ENCODE assay signal across 9 cellular contexts in the genomic region with DNA sequence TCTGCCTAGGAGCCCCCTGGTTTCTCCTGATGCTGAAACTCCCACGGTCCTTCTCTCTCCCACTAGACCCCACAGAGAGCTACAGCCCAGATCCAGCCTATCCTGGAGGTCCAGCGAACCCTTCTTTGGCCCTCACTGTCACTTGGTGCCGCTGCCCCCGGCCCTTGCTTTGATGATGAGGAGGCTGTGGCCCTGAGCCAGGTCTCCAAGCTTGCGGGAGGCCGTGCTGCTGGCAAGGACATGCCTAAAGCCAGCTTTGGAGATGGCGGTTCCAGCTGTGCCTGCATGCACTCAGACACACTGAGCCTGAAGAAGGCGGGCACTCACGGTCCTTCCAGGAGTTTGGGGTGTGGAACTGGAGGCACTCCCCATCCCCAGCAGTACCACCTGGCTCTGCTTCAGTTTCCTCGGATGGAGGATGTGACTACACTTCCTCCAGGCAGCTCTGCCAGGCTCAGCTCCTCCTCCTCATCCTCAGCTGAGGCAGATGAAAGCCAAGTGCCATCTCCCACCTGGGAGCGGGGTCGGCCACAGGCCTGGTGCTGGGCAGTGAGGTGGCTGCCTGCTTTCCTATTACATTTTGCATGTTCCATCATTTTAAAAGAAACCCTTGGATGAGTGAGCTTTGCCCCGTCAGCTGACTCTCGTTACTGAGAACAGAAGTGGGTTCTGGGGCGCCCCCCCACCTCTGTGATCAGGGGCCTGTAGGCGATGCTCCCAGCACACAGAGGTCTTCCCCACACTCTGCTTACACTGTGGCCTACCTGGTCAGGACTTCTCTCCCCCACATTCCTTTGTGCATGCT. TPM values are rescaled to one million over a fixed set of nuclear protein-coding genes. Genes with fewer than 3 reads are reported as not detected.
DNase-seq lines count a peak whose midpoint lies in the region; ATAC-seq and FAIRE-seq lines count a peak whose summit lies in the region.
"Had no signal": no experiment of that assay in that cellular context is flagged by ENCODE, and none has a peak within 500 bp of the region (broad histone marks: within the 10 kb centered on the region; RNA-seq: fewer than 3 reads in every experiment).

No MANE protein-coding gene starts in this region.

- no peaks in the 10 kb centered on the region for H3K9me3 Mint-ChIP-seq in activated T-cell treated with anti-CD3 and anti-CD28 coated beads, Interleukin-2, amount 50 U/mL, for 4 hours
- H3K9me3 Mint-ChIP-seq in T-cell = no peaks in the 10 kb centered on the region
- no peaks in the 10 kb centered on the region for H3K9me3 Mint-ChIP-seq in stimulated activated memory B cell treated with anti-CD40 and anti-IgM and Interleukin-4, amounts not matched to agents 10 μg/mL and 1 μg/mL and 100 μg/mL, for 72 hours

- peak overlapping the region; percentile 89 to 91 for H3K27ac Mint-ChIP-seq in T-cell
- H3K27ac Mint-ChIP-seq in stimulated activated memory B cell treated with anti-CD40 and anti-IgM and Interleukin-4, amounts not matched to agents 10 μg/mL and 1 μg/mL and 100 μg/mL, for 72 hours = peak overlapping the region; percentile 86

- POLR2A ChIA-PET in T-cell (lab: Charles Lee) = interaction anchor here in 1 of 2 donors (0.6 to 1.2 kb wide), 4 partner anchors 11 to 1890 kb away, joined by 3 read pairs; no protein-coding TSS in a partner anchor

- peaks cover 58% of the 10 kb centered on the region for H3K4me1 Mint-ChIP-seq in activated T-cell treated with anti-CD3 and anti-CD28 coated beads, Interleukin-2, amount 50 U/mL, for 4 hours (ENCODE audit: low read depth)
- H3K4me1 Mint-ChIP-seq in T-cell = peaks cover 31 to 49% (median 33%) of the 10 kb centered on the region in 3 donors
- H3K4me1 Mint-ChIP-seq in stimulated activated memory B cell treated with anti-CD40 and anti-IgM and Interleukin-4, amounts not matched to agents 10 μg/mL and 1 μg/mL and 100 μg/mL, for 72 hours = peaks cover 71% of the 10 kb centered on the region

- in situ Hi-C loops in ACHN (cut with HindIII; ENCODE audit: low pct_ligation_motif_present, low pct_unique_long_range_greater_than_20kb, low sequenced_read_pairs) = no loop called here

- no peaks in the 10 kb centered on the region for H3K27me3 Mint-ChIP-seq in activated T-cell treated with anti-CD3 and anti-CD28 coated beads, Interleukin-2, amount 50 U/mL, for 4 hours (ENCODE audit: low read depth)
- H3K27me3 Mint-ChIP-seq in T-cell = no peaks in the 10 kb centered on the region
- H3K27me3 Mint-ChIP-seq in stimulated activated memory B cell treated with anti-CD40 and anti-IgM and Interleukin-4, amounts not matched to agents 10 μg/mL and 1 μg/mL and 100 μg/mL, for 72 hours = no peaks in the 10 kb centered on the region

- H3K4me3 Mint-ChIP-seq in activated T-cell treated with anti-CD3 and anti-CD28 coated beads, Interleukin-2, amount 50 U/mL, for 4 hours = peak overlapping the region; percentile 81
- peak overlapping the region; percentile 1 to 39 (median 31) for H3K4me3 Mint-ChIP-seq in T-cell
- H3K4me3 Mint-ChIP-seq in stimulated activated memory B cell treated with anti-CD40 and anti-IgM and Interleukin-4, amounts not matched to agents 10 μg/mL and 1 μg/mL and 100 μg/mL, for 72 hours = peak overlapping the region; percentile 75

- peaks cover 40% of the 10 kb centered on the region for H3K36me3 Mint-ChIP-seq in activated T-cell treated with anti-CD3 and anti-CD28 coated beads, Interleukin-2, amount 50 U/mL, for 4 hours (ENCODE audit: insufficient read depth)
- peaks cover 37% of the 10 kb centered on the region for H3K36me3 Mint-ChIP-seq in T-cell
- H3K36me3 Mint-ChIP-seq in stimulated activated memory B cell treated with anti-CD40 and anti-IgM and Interleukin-4, amounts not matched to agents 10 μg/mL and 1 μg/mL and 100 μg/mL, for 72 hours = peaks cover 53% of the 10 kb centered on the region

- FAIRE-seq in frontal cortex (lab: Jason Lieb, UNC) = no peak

- no peak for ATAC-seq in activated T-cell treated with anti-CD3 and anti-CD28 coated beads, Interleukin-2, amount 50 U/mL, for 4 hours
- no peak for ATAC-seq in T-cell (replicated peaks in 1 of 4)
- ATAC-seq in esophagus mucosa = peak; percentile 5
- ATAC-seq in stimulated activated memory B cell treated with anti-CD40 and anti-IgM and Interleukin-4, amounts not matched to agents 10 μg/mL and 1 μg/mL and 100 μg/mL, for 72 hours = no peak
- no peak for ATAC-seq in GM19397 (IDR thresholded peaks at IDR 0.05; ENCODE audit: unreplicated experiment)

- CTCF ChIA-PET in T-cell (lab: Charles Lee) = interaction anchor here in 1 of 2 donors (0.6 kb wide), 1 partner anchor 13 kb away, joined by 7 read pairs; no protein-coding TSS in a partner anchor

- DNase-seq in activated T-cell treated with anti-CD3 and anti-CD28 coated beads, Interleukin-2, amount 50 U/mL, for 4 hours = no peak
- DNase-seq in activated T-cell treated with anti-CD3 and anti-CD28 coated beads for 4 hours (no peak), T-cell (no peak), frontal cortex (ENCODE audit: low spot score in 2 of 2) (no peak), ACHN (no peak)
- DNase-seq: NCI-H226 had no signal

RNA-seq across cellular contexts. Expression of a gene that starts 9.0 kb away (rescaled TPM):
- total RNA-seq in activated T-cell treated with anti-CD3 and anti-CD28 coated beads, Interleukin-2, amount 50 U/mL, for 4 hours = 100 to 1,000 TPM in 2 of 3 donors, 10 to 100 TPM in 1; 95.4 to 116 (median 101) TPM
- total RNA-seq in T-cell (10 to 100 TPM; 39.5 to 65.3 (median 59.1) TPM), esophagus mucosa (25.1 TPM), frontal cortex (6.1 TPM)

RNA-seq across cellular contexts. Expression of a gene that starts 45.8 kb away (rescaled TPM):
- 10 to 100 TPM; 72.2 to 77.9 (median 76.7) TPM for total RNA-seq in activated T-cell treated with anti-CD3 and anti-CD28 coated beads, Interleukin-2, amount 50 U/mL, for 4 hours
- total RNA-seq in T-cell = 10 to 100 TPM; 44.0 to 68.2 (median 49.7) TPM
- total RNA-seq in esophagus mucosa = 32.6 TPM
- total RNA-seq in frontal cortex = 19.6 TPM

Comparison
In these comparisons a context has a peak if more than half of its experiments do, and no peak if none do; other contexts are left out.
1. H3K4me3 Mint-ChIP-seq: peak in every context shown above with its lines; median percentile 81 in activated T-cell treated with anti-CD3 and anti-CD28 coated beads, Interleukin-2, amount 50 U/mL, for 4 hours; 75 in stimulated activated memory B cell treated with anti-CD40 and anti-IgM and Interleukin-4, amounts not matched to agents 10 μg/mL and 1 μg/mL and 100 μg/mL, for 72 hours; 31 in T-cell.